In genomic region chr4:115310671-115311070, GRCh38 we compare ENCODE assay signal across 7 cellular contexts.
"Had no signal": no experiment of that assay in that cellular context is flagged by ENCODE, and none has a peak within 500 bp of the region (broad histone marks: within the 10 kb centered on the region; RNA-seq: fewer than 3 reads in every experiment).

No MANE protein-coding gene starts in this region.

- H3K4me2 ChIP-seq: GM23338 had no signal

- H3K4me3 ChIP-seq: GM23338, K562 had no signal

- ATAC-seq: GM23338, HCT116, K562 had no signal

- DNase-seq: H9, HFFc6, IMR-90, KG1 had no signal

- H2AFZ ChIP-seq: GM23338 had no signal
